ENCODE assay signal across 8 cellular contexts in genomic region chr5:71782393-71782770, GRCh38.
A peak's percentile ranks its signal among the peaks of the same experiment; 100 is the strongest.
DNase-seq lines count a peak whose midpoint lies in the region; ATAC-seq and TF ChIP-seq lines count a peak whose summit lies in the region.

No MANE protein-coding gene starts in this region.

- H4K91ac ChIP-seq in trophoblast cell (ENCODE audit: low read depth, low read length) = no peak overlapping the region

- ATAC-seq in activated CD4-positive, CD25-positive, alpha-beta regulatory T cell treated with anti-CD3 and anti-CD28 coated beads, Interleukin-2, amount 50 U/mL, for 24 hours = peak; percentile 15 to 36
- peak; percentile 15 for ATAC-seq in HG02588 (IDR thresholded peaks at IDR 0.05; ENCODE audit: unreplicated experiment)

- H3K4me3 ChIP-seq in trophoblast cell (ENCODE audit: low read depth, low read length) = no peak overlapping the region

- no peak overlapping the region for H4K12ac ChIP-seq in trophoblast cell (ENCODE audit: low read depth, low read length)

- no peak overlapping the region for H2AFZ ChIP-seq in trophoblast cell (ENCODE audit: insufficient read depth, low read length, poor library complexity)

- CTCF ChIA-PET in HEK293T (lab: Yijun Ruan, JAX) = interaction anchor here (0.9 to 1.9 kb wide), 3 partner anchors 9 to 526 kb away, joined by 3 to 4 read pairs (median 4); no protein-coding TSS in a partner anchor

- no peak overlapping the region for H3K18ac ChIP-seq in trophoblast cell (ENCODE audit: low read length)

- H3K27ac ChIP-seq in trophoblast cell (ENCODE audit: low read depth, low read length) = no peak overlapping the region

- no peak overlapping the region for H3K9ac ChIP-seq in trophoblast cell (ENCODE audit: low read length)

- H3K23ac ChIP-seq in trophoblast cell (ENCODE audit: low read length) = no peak overlapping the region

- no peak overlapping the region for H2BK5ac ChIP-seq in trophoblast cell (ENCODE audit: low read depth, low read length, poor library complexity)

- POLR2A ChIA-PET in HEK293T (lab: Yijun Ruan, JAX) = no interaction called here

- no peak overlapping the region for H3K14ac ChIP-seq in trophoblast cell (ENCODE audit: low read length)

- H2BK120ac ChIP-seq in trophoblast cell (ENCODE audit: insufficient read depth, low read length, poor library complexity) = no peak overlapping the region

- peaks cover 6% of the 10 kb centered on the region for H3K27me3 Mint-ChIP-seq in activated T-helper 1 cell treated with anti-CD3 and anti-CD28 coated beads, Interleukin-12 subunit alpha, Interleukin-12 subunit beta, Interleukin-2, Interleukin-4 antibody, amounts not matched to agents 30 ng/mL and 10 ng/mL and 1 ng/mL, durations not matched to agents 14 hours and 24 hours and 36 hours (ENCODE audit: insufficient read depth)

- intact Hi-C loops in activated T-helper 1 cell treated with anti-CD3 and anti-CD28 coated beads, Interleukin-12 subunit alpha, Interleukin-12 subunit beta, Interleukin-2, Interleukin-4 antibody, amounts not matched to agents 30 ng/mL and 10 ng/mL and 1 ng/mL, durations not matched to agents 14 hours and 24 hours and 36 hours (cut with micrococcal nuclease) = loop anchor here (1.0 kb wide), 1 partner anchor 526 kb away; no protein-coding TSS in a partner anchor

- peak overlapping the region; percentile 17 for H3K4me2 ChIP-seq in trophoblast cell (ENCODE audit: low read length)

- no peak overlapping the region for H3K4ac ChIP-seq in trophoblast cell (ENCODE audit: low read depth, low read length)

- H3K4me1 Mint-ChIP-seq in activated T-helper 1 cell treated with anti-CD3 and anti-CD28 coated beads, Interleukin-12 subunit alpha, Interleukin-12 subunit beta, Interleukin-2, Interleukin-4 antibody, amounts not matched to agents 30 ng/mL and 10 ng/mL and 1 ng/mL, durations not matched to agents 14 hours and 24 hours and 36 hours (ENCODE audit: low read depth) = peaks cover 25% of the 10 kb centered on the region

- no peaks in the 10 kb centered on the region for H3K79me1 ChIP-seq in trophoblast cell (ENCODE audit: low read length)

- no peaks in the 10 kb centered on the region for H3K9me3 ChIP-seq in trophoblast cell (ENCODE audit: insufficient read depth, low read depth, low read length)

- H3K27me3 ChIP-seq in trophoblast cell (ENCODE audit: insufficient read depth, low read length) = no peaks in the 10 kb centered on the region

- peaks cover 2% of the 10 kb centered on the region in 2 experiments for H3K4me1 ChIP-seq in trophoblast cell (ENCODE audit: control insufficient read depth in 1 of 2, insufficient read depth in 2 of 2, low read length in 2 of 2)

- H3K36me3 Mint-ChIP-seq in activated T-helper 1 cell treated with anti-CD3 and anti-CD28 coated beads, Interleukin-12 subunit alpha, Interleukin-12 subunit beta, Interleukin-2, Interleukin-4 antibody, amounts not matched to agents 30 ng/mL and 10 ng/mL and 1 ng/mL, durations not matched to agents 14 hours and 24 hours and 36 hours (ENCODE audit: low read depth) = no peaks in the 10 kb centered on the region

- DNase-seq in activated CD4-positive, CD25-positive, alpha-beta regulatory T cell (lab: John Stamatoyannopoulos, UW) = no peak
- no peak for DNase-seq in activated T-helper 1 cell treated with anti-CD3 and anti-CD28 coated beads, Interleukin-12 subunit alpha, Interleukin-12 subunit beta, Interleukin-2, Interleukin-4 antibody, amounts not matched to agents 30 ng/mL and 10 ng/mL and 1 ng/mL, durations not matched to agents 14 hours and 24 hours and 36 hours (ENCODE audit: low spot score)
- no peak for DNase-seq in trophoblast cell
- DNase-seq in SW480 (ENCODE audit: low spot score) = no peak
- DNase-seq in EL = no peak
- DNase-seq in HEK293T (ENCODE audit: extremely low spot score) = no peak

- H2BK12ac ChIP-seq in trophoblast cell (ENCODE audit: low read length) = no peak overlapping the region

- no CpG with 5 or more reads among the region's 3 CpGs for WGBS in trophoblast cell (ENCODE audit: extremely low coverage, insufficient coverage, insufficient read length)

- no peaks in the 10 kb centered on the region for H3K9me3 Mint-ChIP-seq in activated T-helper 1 cell treated with anti-CD3 and anti-CD28 coated beads, Interleukin-12 subunit alpha, Interleukin-12 subunit beta, Interleukin-2, Interleukin-4 antibody, amounts not matched to agents 30 ng/mL and 10 ng/mL and 1 ng/mL, durations not matched to agents 14 hours and 24 hours and 36 hours

- H3K36me3 ChIP-seq in trophoblast cell (ENCODE audit: control insufficient read depth in 1 of 2, insufficient read depth in 2 of 2, low read length in 2 of 2) = no peaks in the 10 kb centered on the region

- H3K27ac Mint-ChIP-seq in activated T-helper 1 cell treated with anti-CD3 and anti-CD28 coated beads, Interleukin-12 subunit alpha, Interleukin-12 subunit beta, Interleukin-2, Interleukin-4 antibody, amounts not matched to agents 30 ng/mL and 10 ng/mL and 1 ng/mL, durations not matched to agents 14 hours and 24 hours and 36 hours = no peak overlapping the region

- H2AK5ac ChIP-seq in trophoblast cell (ENCODE audit: low read length) = no peak overlapping the region

- H3K79me2 ChIP-seq in trophoblast cell (ENCODE audit: control insufficient read depth, insufficient read depth, low read length, poor library complexity) = peaks cover 1% of the 10 kb centered on the region

- H3K4me3 Mint-ChIP-seq in activated T-helper 1 cell treated with anti-CD3 and anti-CD28 coated beads, Interleukin-12 subunit alpha, Interleukin-12 subunit beta, Interleukin-2, Interleukin-4 antibody, amounts not matched to agents 30 ng/mL and 10 ng/mL and 1 ng/mL, durations not matched to agents 14 hours and 24 hours and 36 hours = peak overlapping the region; percentile 50

- peak overlapping the region; percentile 69 for H4K8ac ChIP-seq in trophoblast cell (ENCODE audit: low read depth, low read length)

TF ChIP-seq in HEK293T, 16 proteins besides CTCF, POLR2A, EP300 and RAD21:
- TF ChIP-seq CTBP1 (IDR thresholded peaks at IDR 0.05; ENCODE audit: borderline replicate concordance) (no peak), FOXM1 (IDR thresholded peaks at IDR 0.05; ENCODE audit: borderline replicate concordance) (no peak), ARNT (IDR thresholded peaks at IDR 0.05) (no peak), FOXK2 (IDR thresholded peaks at IDR 0.05) (no peak), TARDBP (IDR thresholded peaks at IDR 0.05) (no peak), HDGF (IDR thresholded peaks at IDR 0.05; ENCODE audit: borderline replicate concordance) (no peak), ELF4 (IDR thresholded peaks at IDR 0.05) (no peak), L3MBTL2 (conservative IDR thresholded peaks at IDR 0.05) (no peak), FOXA1 (IDR thresholded peaks at IDR 0.05) (no peak), NFRKB (IDR thresholded peaks at IDR 0.05) (no peak)
TF ChIP-seq in HEK293T: peak in this region for 0.
